In the genomic region with DNA sequence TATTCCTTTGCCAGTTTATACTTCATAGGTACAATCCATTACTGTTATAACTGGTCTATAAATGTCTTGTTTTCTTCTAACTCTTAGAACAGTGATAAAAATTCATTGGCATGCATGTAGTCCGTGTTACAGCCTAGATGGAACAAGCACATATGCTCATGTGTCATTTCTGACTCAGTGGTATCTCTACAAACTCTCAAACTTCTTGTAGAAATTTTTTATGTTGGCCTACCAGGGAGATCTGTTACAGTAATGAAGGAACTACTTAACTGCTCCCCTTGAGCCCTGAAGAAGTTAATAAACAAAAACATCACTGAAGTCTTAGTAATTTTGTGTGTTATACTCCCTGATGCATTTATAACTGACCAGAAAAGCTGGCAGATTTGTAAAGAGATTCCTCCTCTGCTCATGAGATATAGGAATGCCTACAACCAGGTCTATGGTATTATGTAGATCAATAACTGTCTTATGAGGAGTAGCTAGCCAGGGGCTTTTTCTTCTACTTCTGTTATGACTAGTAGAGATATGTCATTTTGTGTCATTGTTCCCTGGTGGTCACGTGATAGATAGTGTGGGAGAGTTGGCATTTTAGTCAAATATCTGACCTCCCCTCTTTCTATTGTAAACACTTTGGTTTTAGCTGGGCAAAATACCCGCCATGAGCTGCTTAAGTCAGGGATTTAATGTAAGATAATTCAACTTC, we compare ENCODE assay signal across 18 cellular contexts.
DNase-seq lines count a peak whose midpoint lies in the region; ATAC-seq and TF ChIP-seq lines count a peak whose summit lies in the region.
"Had no signal": no experiment of that assay in that cellular context is flagged by ENCODE, and none has a peak within 500 bp of the region (broad histone marks: within the 10 kb centered on the region; RNA-seq: fewer than 3 reads in every experiment).

No MANE protein-coding gene starts in this region.

- H3K36me3 Mint-ChIP-seq in stimulated activated naive B cell treated with anti-CD40 and anti-IgM and Interleukin-4, amounts not matched to agents 10 μg/mL and 1 μg/mL and 100 μg/mL, for 72 hours, result peaks cover 10 to 28% of the 10 kb centered on the region in 2 donors
- H3K36me3 Mint-ChIP-seq: neural progenitor cell had no signal

- H3K27me3 Mint-ChIP-seq in stimulated activated naive CD8-positive, alpha-beta T cell treated with anti-CD3 and anti-CD28 coated beads, Interleukin-15, amount 100 ng/mL, for 72 hours, result no peaks in the 10 kb centered on the region
- H3K27me3 Mint-ChIP-seq in stimulated activated naive B cell treated with anti-CD40 and anti-IgM and Interleukin-4, amounts not matched to agents 10 μg/mL and 1 μg/mL and 100 μg/mL, for 72 hours, result peaks cover 0 to 4% of the 10 kb centered on the region in 2 donors
- H3K27me3 Mint-ChIP-seq: central memory CD8-positive, alpha-beta T cell had no signal

- no peaks in the 10 kb centered on the region for H3K4me1 Mint-ChIP-seq in stimulated activated naive CD8-positive, alpha-beta T cell treated with anti-CD3 and anti-CD28 coated beads, Interleukin-15, amount 100 ng/mL, for 72 hours
- peaks cover 0 to 3% of the 10 kb centered on the region in 2 donors for H3K4me1 Mint-ChIP-seq in stimulated activated naive B cell treated with anti-CD40 and anti-IgM and Interleukin-4, amounts not matched to agents 10 μg/mL and 1 μg/mL and 100 μg/mL, for 72 hours
- H3K4me1 Mint-ChIP-seq: central memory CD8-positive, alpha-beta T cell; neural progenitor cell had no signal

- no peak overlapping the region for H3K27ac Mint-ChIP-seq in stimulated activated naive CD8-positive, alpha-beta T cell treated with anti-CD3 and anti-CD28 coated beads, Interleukin-15, amount 100 ng/mL, for 72 hours
- H3K27ac Mint-ChIP-seq in stimulated activated naive B cell treated with anti-CD40 and anti-IgM and Interleukin-4, amounts not matched to agents 10 μg/mL and 1 μg/mL and 100 μg/mL, for 72 hours, result no peak overlapping the region
- H3K27ac Mint-ChIP-seq: activated T-cell treated with anti-CD3 and anti-CD28 coated beads, Interleukin-2, amount 50 U/mL, for 24 hours; HFFc6; neural progenitor cell had no signal

- CTCF ChIA-PET in HEK293T (lab: Yijun Ruan, JAX), result no interaction called here

- no peak overlapping the region for H3K4me3 Mint-ChIP-seq in stimulated activated naive CD8-positive, alpha-beta T cell treated with anti-CD3 and anti-CD28 coated beads, Interleukin-15, amount 100 ng/mL, for 72 hours
- no peak overlapping the region for H3K4me3 Mint-ChIP-seq in stimulated activated naive B cell treated with anti-CD40 and anti-IgM and Interleukin-4, amounts not matched to agents 10 μg/mL and 1 μg/mL and 100 μg/mL, for 72 hours
- H3K4me3 Mint-ChIP-seq: activated T-cell treated with anti-CD3 and anti-CD28 coated beads, Interleukin-2, amount 50 U/mL, for 24 hours; central memory CD8-positive, alpha-beta T cell; HFFc6; neural progenitor cell had no signal

- no peak for DNase-seq in stimulated activated naive CD8-positive, alpha-beta T cell treated with anti-CD3 and anti-CD28 coated beads, Interleukin-15, amount 100 ng/mL, for 72 hours
- no peak for DNase-seq in stimulated activated naive CD8-positive, alpha-beta T cell treated with anti-CD3 and anti-CD28 coated beads, Interleukin-15, Interleukin-2, amounts not matched to agents 100 U/mL and 50 U/mL, for 24 hours
- no peak for DNase-seq in stimulated activated naive B cell treated with anti-CD40 and anti-IgM and Interleukin-4, amounts not matched to agents 10 μg/mL and 1 μg/mL and 100 μg/mL, for 72 hours
- DNase-seq in medulla oblongata (ENCODE audit: extremely low spot score), result no peak
- DNase-seq in HEK293T (ENCODE audit: extremely low spot score), result no peak
- no peak for DNase-seq in NCI-H1048 (lab: John Stamatoyannopoulos, UW)
- DNase-seq: activated CD4-positive, alpha-beta T cell treated with anti-CD3 and anti-CD28 coated beads for 4 hours; activated T-cell treated with anti-CD3 and anti-CD28 coated beads, Interleukin-2, amount 50 U/mL, for 24 hours; effector CD8-positive, alpha-beta T cell; HFFc6; NCI-H1092; NCI-H2171; SJCRH30; T-helper 9 cell had no signal

- peak; percentile 88 for ATAC-seq in stimulated activated naive CD8-positive, alpha-beta T cell treated with anti-CD3 and anti-CD28 coated beads, Interleukin-15, amount 100 ng/mL, for 72 hours
- no peak for ATAC-seq in stimulated activated naive CD8-positive, alpha-beta T cell treated with anti-CD3 and anti-CD28 coated beads, Interleukin-15, Interleukin-2, amounts not matched to agents 100 U/mL and 50 U/mL, for 24 hours
- peak; percentile 61 for ATAC-seq in GM21381 (IDR thresholded peaks at IDR 0.05; ENCODE audit: unreplicated experiment)
- ATAC-seq in HG02981 (IDR thresholded peaks at IDR 0.05; ENCODE audit: unreplicated experiment), result peak; percentile 61
- ATAC-seq in stimulated activated naive B cell treated with anti-CD40 and anti-IgM and Interleukin-4, amounts not matched to agents 10 μg/mL and 1 μg/mL and 100 μg/mL, for 72 hours (replicated peaks), result peak; percentile 75 to 93

- POLR2A ChIA-PET in HEK293T (lab: Yijun Ruan, JAX), result no interaction called here

- H3K9me3 Mint-ChIP-seq in stimulated activated naive CD8-positive, alpha-beta T cell treated with anti-CD3 and anti-CD28 coated beads, Interleukin-15, amount 100 ng/mL, for 72 hours, result no peaks in the 10 kb centered on the region
- H3K9me3 Mint-ChIP-seq in stimulated activated naive B cell treated with anti-CD40 and anti-IgM and Interleukin-4, amounts not matched to agents 10 μg/mL and 1 μg/mL and 100 μg/mL, for 72 hours, result no peaks in the 10 kb centered on the region
- H3K9me3 Mint-ChIP-seq: activated T-cell treated with anti-CD3 and anti-CD28 coated beads, Interleukin-2, amount 50 U/mL, for 24 hours; central memory CD8-positive, alpha-beta T cell; HFFc6 had no signal

TF ChIP-seq in HEK293T, 16 proteins besides CTCF, POLR2A, EP300 and RAD21:
- no peak for TF ChIP-seq CTBP1 (IDR thresholded peaks at IDR 0.05; ENCODE audit: borderline replicate concordance)
- TF ChIP-seq HDGF (IDR thresholded peaks at IDR 0.05; ENCODE audit: borderline replicate concordance), result no peak
- TF ChIP-seq ARNT (IDR thresholded peaks at IDR 0.05), result no peak
- no peak for TF ChIP-seq NFRKB (IDR thresholded peaks at IDR 0.05)
- no peak for TF ChIP-seq FOXM1 (IDR thresholded peaks at IDR 0.05; ENCODE audit: borderline replicate concordance)
